Comparison of ENCODE assay signal across 28 cellular contexts in genomic region chr5:113201715-113202114, GRCh38.
DNase-seq lines count a peak whose midpoint lies in the region; ATAC-seq, FAIRE-seq and TF ChIP-seq lines count a peak whose summit lies in the region.
"Had no signal": no experiment of that assay in that cellular context is flagged by ENCODE, and none has a peak within 500 bp of the region (broad histone marks: within the 10 kb centered on the region; RNA-seq: fewer than 3 reads in every experiment).

No MANE protein-coding gene starts in this region.

- H3K9me3 ChIP-seq in HUES48 (ENCODE audit: control insufficient read depth, insufficient read depth, low read length), result no peaks in the 10 kb centered on the region
- no peaks in the 10 kb centered on the region for H3K9me3 ChIP-seq in endodermal cell (ENCODE audit: control insufficient read depth, low read length)
- H3K9me3 ChIP-seq: Peyer's patch, thoracic aorta had no signal

- H3K4me3 ChIP-seq in HUES48 (ENCODE audit: low read depth, low read length) (no peak overlapping the region), endodermal cell (ENCODE audit: low read length) (peak overlapping the region; percentile 96)
- H3K4me3 ChIP-seq: Peyer's patch, thoracic aorta had no signal

- H3K27ac ChIP-seq in HUES48 (ENCODE audit: low read depth, low read length) (peak overlapping the region; percentile 18), endodermal cell (ENCODE audit: low read depth, low read length) (no peak overlapping the region)
- H3K27ac ChIP-seq: Peyer's patch, thoracic aorta had no signal

- ATAC-seq in HG02970 (IDR thresholded peaks at IDR 0.05; ENCODE audit: low FRiP score, unreplicated experiment), result no peak
- ATAC-seq: activated CD8-positive, alpha-beta memory T cell treated with anti-CD3 and anti-CD28 coated beads, Interleukin-2, amount 10 ng/mL, durations not matched to agents 7 days and 5 days; activated T-cell treated with anti-CD3 and anti-CD28 coated beads, Interleukin-2, amount 50 U/mL, for 72 hours; left colon; natural killer cell treated with Interleukin-12 subunit alpha and Interleukin-12 subunit beta and Interleukin-15 and Interleukin-18, amount 100 ng/mL, for 72 hours; SK-N-SH treated with all-trans-retinoic acid at 6 μM for 48 hours; stimulated activated naive CD8-positive, alpha-beta T cell treated with anti-CD3 and anti-CD28 coated beads, Interleukin-15, Interleukin-2, amounts not matched to agents 100 U/mL and 50 U/mL, for 24 hours had no signal

- H3K36me3 Mint-ChIP-seq in endodermal cell (ENCODE audit: low read depth) (peaks cover 26% of the 10 kb centered on the region), nephron (ENCODE audit: low read depth) (no peaks in the 10 kb centered on the region)
- no peaks in the 10 kb centered on the region for H3K36me3 Mint-ChIP-seq in activated T-helper 1 cell treated with anti-CD3 and anti-CD28 coated beads, Interleukin-12 subunit alpha, Interleukin-12 subunit beta, Interleukin-2, Interleukin-4 antibody, amounts not matched to agents 30 ng/mL and 10 ng/mL and 1 ng/mL, durations not matched to agents 14 hours and 24 hours and 36 hours (ENCODE audit: low read depth)
- H3K36me3 Mint-ChIP-seq: activated CD8-positive, alpha-beta memory T cell treated with anti-CD3 and anti-CD28 coated beads, Interleukin-2, amount 10 ng/mL, durations not matched to agents 7 days and 5 days; activated naive CD4-positive, alpha-beta T cell treated with anti-CD3 and anti-CD28 coated beads, Interleukin-2, amount 10 ng/mL, durations not matched to agents 7 days and 5 days; natural killer cell treated with Interleukin-12 subunit alpha and Interleukin-12 subunit beta and Interleukin-15 and Interleukin-18, amount 100 ng/mL, for 72 hours had no signal

- H3K4me1 Mint-ChIP-seq in endodermal cell (peaks cover 73% of the 10 kb centered on the region), nephron (peaks cover 81% of the 10 kb centered on the region)
- H3K4me1 Mint-ChIP-seq in activated T-helper 1 cell treated with anti-CD3 and anti-CD28 coated beads, Interleukin-12 subunit alpha, Interleukin-12 subunit beta, Interleukin-2, Interleukin-4 antibody, amounts not matched to agents 30 ng/mL and 10 ng/mL and 1 ng/mL, durations not matched to agents 14 hours and 24 hours and 36 hours (ENCODE audit: low read depth), result no peaks in the 10 kb centered on the region
- H3K4me1 Mint-ChIP-seq: activated CD8-positive, alpha-beta memory T cell treated with anti-CD3 and anti-CD28 coated beads, Interleukin-2, amount 10 ng/mL, durations not matched to agents 7 days and 5 days; activated naive CD4-positive, alpha-beta T cell treated with anti-CD3 and anti-CD28 coated beads, Interleukin-2, amount 10 ng/mL, durations not matched to agents 7 days and 5 days had no signal

- H3K4me1 ChIP-seq in HUES48 (ENCODE audit: control insufficient read depth, insufficient read depth, low read length), result peaks cover 43% of the 10 kb centered on the region
- H3K4me1 ChIP-seq in endodermal cell (ENCODE audit: control insufficient read depth, insufficient read depth, low read length), result peaks cover 41% of the 10 kb centered on the region
- H3K4me1 ChIP-seq: Peyer's patch had no signal

- 64 to 67% methylated on average over 4 to 5 of the region's 5 CpGs for WGBS in endodermal cell (ENCODE audit: insufficient coverage in 1 of 2, insufficient read length in 1 of 2), 2 experiments

- TF ChIP-seq CTCF in endodermal cell (conservative IDR thresholded peaks at IDR 0.05) (no peak), nephron (IDR thresholded peaks at IDR 0.05; ENCODE audit: unreplicated experiment in 3 of 3) (no peak), D721Med (IDR thresholded peaks at IDR 0.05; ENCODE audit: insufficient read depth, missing control alignments) (no peak)

- no peak overlapping the region for H3K9ac ChIP-seq in HUES48 (ENCODE audit: low read depth, low read length)
- H3K9ac ChIP-seq in endodermal cell (ENCODE audit: extremely low read depth, low read length, poor library complexity, severe bottlenecking), result peak overlapping the region; percentile 69

- no peaks in the 10 kb centered on the region for H3K27me3 Mint-ChIP-seq in endodermal cell (ENCODE audit: insufficient read depth)
- H3K27me3 Mint-ChIP-seq in nephron (ENCODE audit: low read depth), result no peaks in the 10 kb centered on the region
- peaks cover 6% of the 10 kb centered on the region for H3K27me3 Mint-ChIP-seq in activated T-helper 1 cell treated with anti-CD3 and anti-CD28 coated beads, Interleukin-12 subunit alpha, Interleukin-12 subunit beta, Interleukin-2, Interleukin-4 antibody, amounts not matched to agents 30 ng/mL and 10 ng/mL and 1 ng/mL, durations not matched to agents 14 hours and 24 hours and 36 hours (ENCODE audit: insufficient read depth)
- H3K27me3 Mint-ChIP-seq: activated CD8-positive, alpha-beta memory T cell treated with anti-CD3 and anti-CD28 coated beads, Interleukin-2, amount 10 ng/mL, durations not matched to agents 7 days and 5 days; activated naive CD4-positive, alpha-beta T cell treated with anti-CD3 and anti-CD28 coated beads, Interleukin-2, amount 10 ng/mL, durations not matched to agents 7 days and 5 days; CD4-positive, alpha-beta T cell had no signal

- H3K36me3 ChIP-seq in HUES48 (ENCODE audit: control insufficient read depth, insufficient read depth, low read length), result no peaks in the 10 kb centered on the region
- H3K36me3 ChIP-seq in endodermal cell (ENCODE audit: control insufficient read depth, insufficient read depth, low read length), result peaks cover 38% of the 10 kb centered on the region
- H3K36me3 ChIP-seq: Peyer's patch, thoracic aorta had no signal

- intact Hi-C loops in activated T-helper 1 cell treated with anti-CD3 and anti-CD28 coated beads, Interleukin-12 subunit alpha, Interleukin-12 subunit beta, Interleukin-2, Interleukin-4 antibody, amounts not matched to agents 30 ng/mL and 10 ng/mL and 1 ng/mL, durations not matched to agents 14 hours and 24 hours and 36 hours (cut with micrococcal nuclease), result no loop called here

- FAIRE-seq in D721Med (lab: Jason Lieb, UNC), result no peak
- FAIRE-seq: G401.6, HTR-8/SVneo had no signal

- DNase-seq in D341Med (ENCODE audit: low spot score) (peak; percentile 49), endodermal cell (peak; percentile 49), D721Med (ENCODE audit: insufficient read length, low spot score) (no peak)
- no peak for DNase-seq in activated T-helper 1 cell treated with anti-CD3 and anti-CD28 coated beads, Interleukin-12 subunit alpha, Interleukin-12 subunit beta, Interleukin-2, Interleukin-4 antibody, amounts not matched to agents 30 ng/mL and 10 ng/mL and 1 ng/mL, durations not matched to agents 14 hours and 24 hours and 36 hours (ENCODE audit: low spot score)
- DNase-seq: activated CD4-positive, alpha-beta T cell treated with anti-CD3 and anti-CD28 coated beads for 48 hours; activated CD8-positive, alpha-beta memory T cell treated with anti-CD3 and anti-CD28 coated beads, Interleukin-2, amount 10 ng/mL, durations not matched to agents 7 days and 5 days; activated naive CD4-positive, alpha-beta T cell treated with anti-CD3 and anti-CD28 coated beads, Interleukin-2, amount 10 ng/mL, durations not matched to agents 7 days and 5 days; activated T-cell treated with anti-CD3 and anti-CD28 coated beads, Interleukin-2, amount 50 U/mL, for 72 hours; amniotic stem cell; CD4-positive, alpha-beta T cell; DMS53; GOT3; left colon; NCI-H146; NCI-H524 treated with DMSO at 0.1 percent for 48 hours; Peyer's patch; stimulated activated CD4-positive, alpha-beta T cell treated with anti-CD3 and anti-CD28 coated beads, Interleukin-15, amount 100 ng/mL, for 24 hours; stimulated activated naive CD8-positive, alpha-beta T cell treated with anti-CD3 and anti-CD28 coated beads, Interleukin-15, Interleukin-2, amounts not matched to agents 100 U/mL and 50 U/mL, for 24 hours; T-helper 2 cell had no signal

- H3K9me3 Mint-ChIP-seq in endodermal cell (no peaks in the 10 kb centered on the region), nephron (no peaks in the 10 kb centered on the region)
- no peaks in the 10 kb centered on the region for H3K9me3 Mint-ChIP-seq in activated T-helper 1 cell treated with anti-CD3 and anti-CD28 coated beads, Interleukin-12 subunit alpha, Interleukin-12 subunit beta, Interleukin-2, Interleukin-4 antibody, amounts not matched to agents 30 ng/mL and 10 ng/mL and 1 ng/mL, durations not matched to agents 14 hours and 24 hours and 36 hours
- H3K9me3 Mint-ChIP-seq: activated naive CD4-positive, alpha-beta T cell treated with anti-CD3 and anti-CD28 coated beads, Interleukin-2, amount 10 ng/mL, durations not matched to agents 7 days and 5 days; activated T-cell treated with anti-CD3 and anti-CD28 coated beads, Interleukin-2, amount 50 U/mL, for 72 hours; CD4-positive, alpha-beta T cell; dendritic cell treated with granulocyte-macrophage colony-stimulating factor and Interleukin-4, amounts not matched to agents 40 ng/mL and 50 ng/mL, for 4 days; natural killer cell treated with Interleukin-12 subunit alpha and Interleukin-12 subunit beta and Interleukin-15 and Interleukin-18, amount 100 ng/mL, for 72 hours had no signal

- peak overlapping the region; percentile 82 for H3K27ac Mint-ChIP-seq in endodermal cell
- peak overlapping the region; percentile 53 to 85 (median 55) for H3K27ac Mint-ChIP-seq in nephron
- H3K27ac Mint-ChIP-seq in activated T-helper 1 cell treated with anti-CD3 and anti-CD28 coated beads, Interleukin-12 subunit alpha, Interleukin-12 subunit beta, Interleukin-2, Interleukin-4 antibody, amounts not matched to agents 30 ng/mL and 10 ng/mL and 1 ng/mL, durations not matched to agents 14 hours and 24 hours and 36 hours, result no peak overlapping the region
- H3K27ac Mint-ChIP-seq: activated CD8-positive, alpha-beta memory T cell treated with anti-CD3 and anti-CD28 coated beads, Interleukin-2, amount 10 ng/mL, durations not matched to agents 7 days and 5 days; activated naive CD4-positive, alpha-beta T cell treated with anti-CD3 and anti-CD28 coated beads, Interleukin-2, amount 10 ng/mL, durations not matched to agents 7 days and 5 days; activated T-cell treated with anti-CD3 and anti-CD28 coated beads, Interleukin-2, amount 50 U/mL, for 72 hours; CD4-positive, alpha-beta T cell; dendritic cell treated with granulocyte-macrophage colony-stimulating factor and Interleukin-4, amounts not matched to agents 40 ng/mL and 50 ng/mL, for 4 days; natural killer cell treated with Interleukin-12 subunit alpha and Interleukin-12 subunit beta and Interleukin-15 and Interleukin-18, amount 100 ng/mL, for 72 hours had no signal

- H3K4me3 Mint-ChIP-seq in endodermal cell (peak overlapping the region; percentile 77), nephron (peak overlapping the region; percentile 1 to 15 (median 2))
- no peak overlapping the region for H3K4me3 Mint-ChIP-seq in activated T-helper 1 cell treated with anti-CD3 and anti-CD28 coated beads, Interleukin-12 subunit alpha, Interleukin-12 subunit beta, Interleukin-2, Interleukin-4 antibody, amounts not matched to agents 30 ng/mL and 10 ng/mL and 1 ng/mL, durations not matched to agents 14 hours and 24 hours and 36 hours
- H3K4me3 Mint-ChIP-seq: activated CD8-positive, alpha-beta memory T cell treated with anti-CD3 and anti-CD28 coated beads, Interleukin-2, amount 10 ng/mL, durations not matched to agents 7 days and 5 days; activated naive CD4-positive, alpha-beta T cell treated with anti-CD3 and anti-CD28 coated beads, Interleukin-2, amount 10 ng/mL, durations not matched to agents 7 days and 5 days; activated T-cell treated with anti-CD3 and anti-CD28 coated beads, Interleukin-2, amount 50 U/mL, for 72 hours; CD4-positive, alpha-beta T cell; dendritic cell treated with granulocyte-macrophage colony-stimulating factor and Interleukin-4, amounts not matched to agents 40 ng/mL and 50 ng/mL, for 4 days; natural killer cell treated with Interleukin-12 subunit alpha and Interleukin-12 subunit beta and Interleukin-15 and Interleukin-18, amount 100 ng/mL, for 72 hours had no signal

- H3K27me3 ChIP-seq in HUES48 (ENCODE audit: control insufficient read depth, insufficient read depth, low read length) (no peaks in the 10 kb centered on the region), endodermal cell (ENCODE audit: control insufficient read depth, insufficient read depth, low read length, poor library complexity, severe bottlenecking) (no peaks in the 10 kb centered on the region)
- H3K27me3 ChIP-seq: Peyer's patch had no signal

Comparison
In these comparisons a context has a peak if more than half of its experiments do, and no peak if none do; other contexts are left out.
1. DNase-seq: peak in D341Med (single experiment) and endodermal cell (single experiment); none in activated T-helper 1 cell treated with anti-CD3 and anti-CD28 coated beads, Interleukin-12 subunit alpha, Interleukin-12 subunit beta, Interleukin-2, Interleukin-4 antibody, amounts not matched to agents 30 ng/mL and 10 ng/mL and 1 ng/mL, durations not matched to agents 14 hours and 24 hours and 36 hours (single experiment) and D721Med (single experiment).